8 cellular contexts compared by ENCODE assay signal in the genomic region with DNA sequence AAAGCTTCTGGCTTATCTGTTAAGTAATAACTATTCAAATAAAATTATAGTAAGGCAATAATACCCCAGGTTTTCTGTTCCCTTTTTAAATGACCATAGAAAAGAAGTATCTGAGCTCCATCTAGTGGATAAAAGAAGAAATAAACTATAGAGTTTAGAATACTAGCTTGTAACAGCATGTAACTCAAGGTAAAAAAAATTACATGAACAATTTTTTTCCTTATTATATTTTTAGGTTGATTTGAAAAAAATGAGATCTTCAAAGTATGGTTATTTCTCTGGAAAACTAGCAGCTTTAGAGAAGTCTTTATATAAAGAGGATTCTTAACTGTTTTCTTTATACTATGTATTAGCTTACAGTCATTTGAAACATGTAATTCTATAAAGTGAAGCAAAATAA. TPM values are rescaled to one million over a fixed set of nuclear protein-coding genes. Genes with fewer than 3 reads are reported as not detected.
A peak's percentile ranks its signal among the peaks of the same experiment; 100 is the strongest.
DNase-seq lines count a peak whose midpoint lies in the region; ATAC-seq, FAIRE-seq and TF ChIP-seq lines count a peak whose summit lies in the region.

No MANE protein-coding gene starts in this region.

- no peaks in the 10 kb centered on the region for H3K9me1 ChIP-seq in endothelial cell of umbilical vein (replicated peaks; ENCODE audit: control insufficient read depth, extremely low read depth, insufficient read depth, low read length)

- in situ Hi-C loops in KBM-7 (cut with MboI; ENCODE audit: low pct_unique_long_range_greater_than_20kb, low sequenced_read_pairs) = no loop called here

- no peak overlapping the region for H3K9ac ChIP-seq in endothelial cell of umbilical vein (replicated peaks; ENCODE audit: extremely low read depth, insufficient read depth, low read length)

- peaks cover 5% of the 10 kb centered on the region for H3K36me3 Mint-ChIP-seq in activated T-cell treated with anti-CD3 and anti-CD28 coated beads, Interleukin-2, amount 50 U/mL, for 4 hours (ENCODE audit: insufficient read depth)
- no peaks in the 10 kb centered on the region for H3K36me3 Mint-ChIP-seq in activated CD8-positive, alpha-beta memory T cell treated with anti-CD3 and anti-CD28 coated beads, Interleukin-2, amount 10 ng/mL, durations not matched to agents 7 days and 5 days

- H3K27ac Mint-ChIP-seq in activated CD8-positive, alpha-beta memory T cell treated with anti-CD3 and anti-CD28 coated beads, Interleukin-2, amount 10 ng/mL, durations not matched to agents 7 days and 5 days = no peak overlapping the region

- H3K27ac ChIP-seq in PC-9 (no peak overlapping the region), endothelial cell of umbilical vein (ENCODE audit: insufficient read depth, low read depth, low read length) (no peak overlapping the region)

- H3F3A ChIP-seq in PC-9 (ENCODE audit: insufficient read depth, low read depth) = peaks cover 59% of the 10 kb centered on the region

- no peaks in the 10 kb centered on the region for H3K4me1 Mint-ChIP-seq in activated T-cell treated with anti-CD3 and anti-CD28 coated beads, Interleukin-2, amount 50 U/mL, for 4 hours (ENCODE audit: low read depth)
- peaks cover 3% of the 10 kb centered on the region for H3K4me1 Mint-ChIP-seq in activated CD8-positive, alpha-beta memory T cell treated with anti-CD3 and anti-CD28 coated beads, Interleukin-2, amount 10 ng/mL, durations not matched to agents 7 days and 5 days

- H3K9me2 ChIP-seq in PC-9 (ENCODE audit: insufficient read depth) = no peaks in the 10 kb centered on the region

- H3K79me2 ChIP-seq in PC-9 (ENCODE audit: low read depth) (no peaks in the 10 kb centered on the region), endothelial cell of umbilical vein (ENCODE audit: control insufficient read depth, insufficient read depth, low read length) (no peaks in the 10 kb centered on the region)

- no peak for TF ChIP-seq POLR2A in endothelial cell of umbilical vein (IDR thresholded peaks at IDR 0.05; ENCODE audit: low read depth, low read length)

- no peak overlapping the region for H3K4me3 Mint-ChIP-seq in activated T-cell treated with anti-CD3 and anti-CD28 coated beads, Interleukin-2, amount 50 U/mL, for 4 hours
- H3K4me3 Mint-ChIP-seq in activated CD8-positive, alpha-beta memory T cell treated with anti-CD3 and anti-CD28 coated beads, Interleukin-2, amount 10 ng/mL, durations not matched to agents 7 days and 5 days = no peak overlapping the region

- H2AFZ ChIP-seq in PC-9 (no peak overlapping the region), endothelial cell of umbilical vein (ENCODE audit: low read depth, low read length) (no peak overlapping the region)

- H3K9me3 Mint-ChIP-seq in activated T-cell treated with anti-CD3 and anti-CD28 coated beads, Interleukin-2, amount 50 U/mL, for 4 hours = no peaks in the 10 kb centered on the region
- no peaks in the 10 kb centered on the region for H3K9me3 Mint-ChIP-seq in activated CD8-positive, alpha-beta memory T cell treated with anti-CD3 and anti-CD28 coated beads, Interleukin-2, amount 10 ng/mL, durations not matched to agents 7 days and 5 days (ENCODE audit: low read depth)

- no peaks in the 10 kb centered on the region for H3K27me3 ChIP-seq in PC-9 (ENCODE audit: insufficient read depth, low read depth)
- H3K27me3 ChIP-seq in endothelial cell of umbilical vein (ENCODE audit: control insufficient read depth in 2 of 2, insufficient read depth in 2 of 2, low read length in 2 of 2) = no peaks in the 10 kb centered on the region

- DNase-seq in EH (ENCODE audit: low read depth) = peak; percentile 37
- peak; percentile 51 for DNase-seq in KBM-7
- peak in 1 of 2 experiments; percentile 78 for DNase-seq in PC-9
- DNase-seq in endothelial cell of umbilical vein (ENCODE audit: low read depth, low spot score) = peak; percentile 44
- peak; percentile 11 for DNase-seq in non-pigmented ciliary epithelial cell (ENCODE audit: low read depth)
- no peak for DNase-seq in activated T-cell treated with anti-CD3 and anti-CD28 coated beads, Interleukin-2, amount 50 U/mL, for 4 hours
- no peak for DNase-seq in activated CD8-positive, alpha-beta memory T cell treated with anti-CD3 and anti-CD28 coated beads, Interleukin-2, amount 10 ng/mL, durations not matched to agents 7 days and 5 days

- CTCF ChIA-PET in PC-9 (lab: Charles Lee) (interaction anchor here (0.5 to 1.2 kb wide), 6 partner anchors 16 to 313 kb away, joined by 3 to 10 read pairs (median 6); no protein-coding TSS in a partner anchor), endothelial cell of umbilical vein (lab: Charles Lee) (interaction anchor here (0.6 to 4.0 kb wide), 59 partner anchors 8 to 795 kb away, joined by 3 to 164 read pairs (median 5); no protein-coding TSS in a partner anchor)
- CTCF ChIA-PET in activated CD8-positive, alpha-beta memory T cell treated with anti-CD3 and anti-CD28 coated beads, Interleukin-2, amount 10 ng/mL, durations not matched to agents 7 days and 5 days (lab: Charles Lee) = interaction anchor here (0.6 to 2.9 kb wide), 16 partner anchors 9 to 1386 kb away, joined by 3 to 30 read pairs (median 4); partner anchors contain the start of gene FRZB

- BruUV-seq in PC-9 (replicated peaks; lab: Mats Ljungman, UMichigan) = no TSS peak
- BruUV-seq in endothelial cell of umbilical vein (replicated peaks; lab: Mats Ljungman, UMichigan) = no TSS peak

- no peak overlapping the region for H3K4me3 ChIP-seq in PC-9
- H3K4me3 ChIP-seq in endothelial cell of umbilical vein (replicated peaks in 1 of 3; ENCODE audit: insufficient read depth in 1 of 3, low read depth in 1 of 3, low read length in 3 of 3) = no peak overlapping the region

- H3K4me2 ChIP-seq in PC-9 (no peak overlapping the region), endothelial cell of umbilical vein (ENCODE audit: insufficient read depth, low read length) (no peak overlapping the region)

- H3K36me3 ChIP-seq in PC-9 (ENCODE audit: low read depth) (peaks cover 71% of the 10 kb centered on the region), endothelial cell of umbilical vein (ENCODE audit: control insufficient read depth in 2 of 2, extremely low read depth in 1 of 2, insufficient read depth in 2 of 2, low read length in 2 of 2) (peaks cover 3 to 16% of the 10 kb centered on the region in 2 experiments)

- peak; percentile 91 for TF ChIP-seq CTCF in PC-9 (conservative IDR thresholded peaks at IDR 0.05)
- TF ChIP-seq CTCF in endothelial cell of umbilical vein (IDR thresholded peaks at IDR 0.05; ENCODE audit: extremely low read depth in 1 of 2, insufficient read depth in 1 of 2, low read depth in 1 of 2, low read length in 2 of 2) = peak; percentile 7 to 9

- H3K9me3 ChIP-seq in PC-9 (ENCODE audit: insufficient read depth, low read depth) (no peaks in the 10 kb centered on the region), endothelial cell of umbilical vein (replicated peaks; ENCODE audit: control insufficient read depth, insufficient read depth, low read length) (no peaks in the 10 kb centered on the region)

- no peaks in the 10 kb centered on the region for H3K4me1 ChIP-seq in PC-9 (replicated peaks; ENCODE audit: insufficient read depth)
- H3K4me1 ChIP-seq in endothelial cell of umbilical vein (ENCODE audit: control insufficient read depth, extremely low read depth, insufficient read depth, low read length) = no peaks in the 10 kb centered on the region

- ATAC-seq in GM21737 (IDR thresholded peaks at IDR 0.05; ENCODE audit: unreplicated experiment) = peak; percentile 60
- ATAC-seq in activated T-cell treated with anti-CD3 and anti-CD28 coated beads, Interleukin-2, amount 50 U/mL, for 4 hours = no peak
- no peak for ATAC-seq in activated CD8-positive, alpha-beta memory T cell treated with anti-CD3 and anti-CD28 coated beads, Interleukin-2, amount 10 ng/mL, durations not matched to agents 7 days and 5 days

- H4K20me1 ChIP-seq in PC-9 (ENCODE audit: insufficient read depth) = peaks cover 30% of the 10 kb centered on the region
- H4K20me1 ChIP-seq in endothelial cell of umbilical vein (replicated peaks; ENCODE audit: control insufficient read depth, extremely low read depth, insufficient read depth, low read length) = peaks cover 6% of the 10 kb centered on the region

- FAIRE-seq in endothelial cell of umbilical vein (lab: Jason Lieb, UNC) = no peak

- dilution Hi-C loops in endothelial cell of umbilical vein (cut with MboI; ENCODE audit: extremely low pct_ligation_motif_present, low sequenced_read_pairs) = no loop called here

- intact Hi-C loops in PC-9 (cut with micrococcal nuclease; ENCODE audit: unreplicated experiment) = loop anchor here (1.0 to 5.0 kb wide), 3 partner anchors 196 to 793 kb away; no protein-coding TSS in a partner anchor
- intact Hi-C loops in endothelial cell of umbilical vein (cut with micrococcal nuclease) = loop anchor here (1.0 to 2.0 kb wide), 3 partner anchors 196 to 313 kb away; no protein-coding TSS in a partner anchor

- POLR2A ChIA-PET in PC-9 (lab: Charles Lee; ENCODE audit: unreplicated experiment) = interaction anchor here (0.6 to 0.7 kb wide), 3 partner anchors 114 to 190 kb away, joined by 3 read pairs; no protein-coding TSS in a partner anchor
- POLR2A ChIA-PET in endothelial cell of umbilical vein (lab: Charles Lee) = no interaction called here

- H3K27me3 Mint-ChIP-seq in activated T-cell treated with anti-CD3 and anti-CD28 coated beads, Interleukin-2, amount 50 U/mL, for 4 hours (ENCODE audit: low read depth) = no peaks in the 10 kb centered on the region
- no peaks in the 10 kb centered on the region for H3K27me3 Mint-ChIP-seq in activated CD8-positive, alpha-beta memory T cell treated with anti-CD3 and anti-CD28 coated beads, Interleukin-2, amount 10 ng/mL, durations not matched to agents 7 days and 5 days

TF ChIP-seq in endothelial cell of umbilical vein, 7 proteins besides CTCF, POLR2A, EP300 and RAD21 (continues in another document):
- TF ChIP-seq POLR2AphosphoS5 (IDR thresholded peaks at IDR 0.05; ENCODE audit: insufficient read depth, low read depth, low read length) (no peak), FOS (IDR thresholded peaks at IDR 0.05; ENCODE audit: borderline replicate concordance, insufficient read depth, low read length) (no peak), GATA2 (IDR thresholded peaks at IDR 0.05; ENCODE audit: insufficient read depth, insufficient read length, low read depth, low read length) (no peak)

RNA-seq across cellular contexts. Expression of gene NCKAP1, which starts 58.1 kb away (rescaled TPM):
- total RNA-seq in PC-9 (2021) = 274 and 308 TPM in 2 replicates
- 121 and 130 TPM in 2 replicates for total RNA-seq in endothelial cell of umbilical vein
- 46.8 and 49.4 TPM in 2 replicates for polyA plus RNA-seq in endothelial cell of umbilical vein
- 102 and 105 TPM in 2 replicates for polyA plus RNA-seq in endothelial cell of umbilical vein (2011; cell fraction: cytosol; rRNA removed)
- polyA plus RNA-seq in endothelial cell of umbilical vein (2011; cell fraction: nucleus; rRNA removed) = 85.7 and 104 TPM in 2 replicates
- 99.2 and 118 TPM in 2 replicates for polyA plus RNA-seq in endothelial cell of umbilical vein (2012)
- 84.8 and 95.2 TPM in 2 replicates for polyA minus RNA-seq in endothelial cell of umbilical vein
- 37.5 TPM for polyA minus RNA-seq in endothelial cell of umbilical vein (2011; cell fraction: cytosol; rRNA and poly(A)+ RNA removed)
- 124 and 190 TPM in 2 replicates for polyA minus RNA-seq in endothelial cell of umbilical vein (2011; cell fraction: nucleus; rRNA and poly(A)+ RNA removed)
- 10 to 100 TPM in 1 of 3 donors, 1 to 10 TPM in 2; 8.2 to 13.0 (median 8.3) TPM for total RNA-seq in activated T-cell treated with anti-CD3 and anti-CD28 coated beads, Interleukin-2, amount 50 U/mL, for 4 hours
- total RNA-seq in activated CD8-positive, alpha-beta memory T cell treated with anti-CD3 and anti-CD28 coated beads, Interleukin-2, amount 10 ng/mL, durations not matched to agents 7 days and 5 days = 1 to 10 TPM in 1 of 2 experiments, under 1 TPM in 1; 0.96 to 1.6 TPM

Comparison
In these comparisons a context has a peak if more than half of its experiments do, and no peak if none do; other contexts are left out.
1. DNase-seq: peak in EH (single experiment), KBM-7 (single experiment), endothelial cell of umbilical vein (single experiment) and non-pigmented ciliary epithelial cell (single experiment); none in activated T-cell treated with anti-CD3 and anti-CD28 coated beads, Interleukin-2, amount 50 U/mL, for 4 hours (single experiment) and activated CD8-positive, alpha-beta memory T cell treated with anti-CD3 and anti-CD28 coated beads, Interleukin-2, amount 10 ng/mL, durations not matched to agents 7 days and 5 days (single experiment).